In genomic region chr4:40059362-40059761, GRCh38 we compare ENCODE assay signal across 17 cellular contexts. TPM values are rescaled to one million over a fixed set of nuclear protein-coding genes. Genes with fewer than 3 reads are reported as not detected.
A peak's percentile ranks its signal among the peaks of the same experiment; 100 is the strongest.
DNase-seq lines count a peak whose midpoint lies in the region; ATAC-seq, FAIRE-seq and TF ChIP-seq lines count a peak whose summit lies in the region.
"Had no signal": no experiment of that assay in that cellular context is flagged by ENCODE, and none has a peak within 500 bp of the region (broad histone marks: within the 10 kb centered on the region; RNA-seq: fewer than 3 reads in every experiment).

No MANE protein-coding gene starts in this region.

- H3F3A ChIP-seq in GM23248 (ENCODE audit: insufficient read depth): peaks cover 12% of the 10 kb centered on the region

- no peaks in the 10 kb centered on the region for H3K27me3 Mint-ChIP-seq in activated naive CD8-positive, alpha-beta T cell
- no peaks in the 10 kb centered on the region for H3K27me3 Mint-ChIP-seq in naive B cell

- H3K9ac ChIP-seq in GM23248 (peak overlapping the region; percentile 98; the same call in 1 of the 2 replicates), kidney (ENCODE audit: low read length in 2 of 2) (no peak overlapping the region)

- H3K4me2 ChIP-seq in GM23248 (ENCODE audit: unreplicated experiment): no peak overlapping the region

- H3K9me2 ChIP-seq in GM23248 (ENCODE audit: insufficient read depth): no peaks in the 10 kb centered on the region

- ATAC-seq in naive B cell (ENCODE audit: low read depth in 2 of 2): no peak
- ATAC-seq: lower lobe of right lung had no signal

- peaks cover 20% of the 10 kb centered on the region for H3K4me1 ChIP-seq in GM23248 (ENCODE audit: insufficient read depth)
- H3K4me1 ChIP-seq in kidney (ENCODE audit: control insufficient read depth in 1 of 2, insufficient read depth in 1 of 2, low read depth in 1 of 2, low read length in 2 of 2): peaks cover 0 to 4% of the 10 kb centered on the region in 2 donors

- no peak for TF ChIP-seq CTCF in kidney (IDR thresholded peaks at IDR 0.05; ENCODE audit: borderline replicate concordance, extremely low read depth, insufficient read depth)

- H3K9me3 ChIP-seq in GM23248 (ENCODE audit: low read depth): no peaks in the 10 kb centered on the region
- H3K9me3 ChIP-seq in kidney (ENCODE audit: control insufficient read depth in 1 of 2, low read length in 2 of 2): no peaks in the 10 kb centered on the region
- H3K9me3 ChIP-seq: lower lobe of right lung, transverse colon had no signal

- no peaks in the 10 kb centered on the region for H3K27me3 ChIP-seq in GM23248 (replicated peaks; ENCODE audit: insufficient read depth)
- H3K27me3 ChIP-seq: transverse colon had no signal

- peak overlapping the region; percentile 95 for H2AFZ ChIP-seq in GM23248

- no peaks in the 10 kb centered on the region for H4K20me1 ChIP-seq in GM23248 (ENCODE audit: insufficient read depth)

- intact Hi-C loops in kidney (cut with DNase I): no loop called here

- peaks cover 13% of the 10 kb centered on the region; the same call in 1 of the 2 replicates for H3K79me2 ChIP-seq in GM23248 (ENCODE audit: insufficient read depth)

- H3K36me3 Mint-ChIP-seq in activated naive CD8-positive, alpha-beta T cell: peaks cover 10% of the 10 kb centered on the region
- H3K36me3 Mint-ChIP-seq in naive B cell: peaks cover 0 to 4% of the 10 kb centered on the region in 2 donors

- DNase-seq in NCI-H1417 (lab: John Stamatoyannopoulos, UW): peak in 2 of 3 experiments; percentile 3 to 18
- DNase-seq in NCI-H1417 treated with DMSO at 0.1 percent for 48 hours (lab: John Stamatoyannopoulos, UW): no peak
- DNase-seq in GM23248: no peak
- no peak for DNase-seq in naive B cell
- no peak for DNase-seq in inferior parietal cortex (ENCODE audit: extremely low spot score)
- no peak for DNase-seq in kidney
- DNase-seq in NCI-H1436 treated with DMSO at 0.1 percent for 48 hours (lab: John Stamatoyannopoulos, UW): no peak
- DNase-seq: Calu3, cerebellar nuclear complex, head of caudate nucleus, HFFc6, lower lobe of right lung, NCI-H1436, SHP77, transverse colon had no signal

- 98 to 99% methylated on average over 6 of the region's 6 CpGs for WGBS in GM23248 (ENCODE audit: low coverage in 1 of 2, low lambda C conversion rate in 2 of 2, missing lambda C conversion rate in 2 of 2), 2 experiments

- no peak overlapping the region for H3K27ac ChIP-seq in GM23248
- no peak overlapping the region for H3K27ac ChIP-seq in kidney (ENCODE audit: low read depth in 2 of 2, low read length in 2 of 2)
- H3K27ac ChIP-seq: lower lobe of right lung, transverse colon had no signal

- in situ Hi-C loops in GM23248 (cut with MboI): no loop called here

- peak overlapping the region; percentile 64 for H3K27ac Mint-ChIP-seq in activated naive CD8-positive, alpha-beta T cell
- H3K27ac Mint-ChIP-seq in naive B cell: no peak overlapping the region
- H3K27ac Mint-ChIP-seq: HFFc6 had no signal

- peaks cover 44% of the 10 kb centered on the region for H3K4me1 Mint-ChIP-seq in activated naive CD8-positive, alpha-beta T cell (ENCODE audit: low read depth)
- peaks cover 25 to 33% (median 28%) of the 10 kb centered on the region in 3 donors for H3K4me1 Mint-ChIP-seq in naive B cell

- H3K4me3 ChIP-seq in GM23248: peak overlapping the region; percentile 78; the same call in 1 of the 2 replicates
- no peak overlapping the region for H3K4me3 ChIP-seq in kidney (ENCODE audit: low read length in 2 of 2)
- H3K4me3 ChIP-seq: transverse colon had no signal

- peak overlapping the region; percentile 72 for H3K4me3 Mint-ChIP-seq in activated naive CD8-positive, alpha-beta T cell
- peak overlapping the region in 5 of 8 donors; percentile 20 to 92 (median 66) for H3K4me3 Mint-ChIP-seq in naive B cell
- H3K4me3 Mint-ChIP-seq: HFFc6 had no signal

- H3K36me3 ChIP-seq in GM23248 (ENCODE audit: low read depth): no peaks in the 10 kb centered on the region
- no peaks in the 10 kb centered on the region for H3K36me3 ChIP-seq in kidney (ENCODE audit: control insufficient read depth in 1 of 2, insufficient read depth in 2 of 2, low read length in 2 of 2)
- H3K36me3 ChIP-seq: lower lobe of right lung, transverse colon had no signal

- no peak for FAIRE-seq in kidney (lab: Jason Lieb, UNC)
- FAIRE-seq: TTC549 had no signal

- no peaks in the 10 kb centered on the region for H3K9me3 Mint-ChIP-seq in activated naive CD8-positive, alpha-beta T cell (ENCODE audit: low read depth)
- H3K9me3 Mint-ChIP-seq in naive B cell: no peaks in the 10 kb centered on the region
- H3K9me3 Mint-ChIP-seq: HFFc6 had no signal

RNA-seq across cellular contexts. Expression of gene N4BP2, which starts 2.7 kb away (rescaled TPM):
- 3.0 and 3.2 TPM in 2 replicates for total RNA-seq in GM23248 (2014; rRNA removed; shearing (Covaris generic))
- polyA plus RNA-seq in GM23248 (2016; fragmentation: Nextera tagmentation; extraction: Ambion mirVana): 3.7 and 3.8 TPM in 2 replicates
- 1 to 10 TPM; 1.7 to 7.8 (median 5.9) TPM for polyA plus RNA-seq in naive B cell (ENCODE audit: low read depth in 6 of 6)
- total RNA-seq in kidney: 10.5 TPM
- 0.71 TPM for polyA plus RNA-seq in kidney (ENCODE audit: insufficient read depth, low read depth, low replicate concordance)

Comparison
In these comparisons a context has a peak if more than half of its experiments do, and no peak if none do; other contexts are left out.
1. DNase-seq: peak in NCI-H1417 (2 of 3); none in NCI-H1417 treated with DMSO at 0.1 percent for 48 hours (single experiment), GM23248 (single experiment), naive B cell (single experiment), inferior parietal cortex (single experiment), kidney (single experiment) and NCI-H1436 treated with DMSO at 0.1 percent for 48 hours (single experiment).